ENCODE assay signal across 8 cellular contexts in genomic region chr5:39948867-39949468, GRCh38.
DNase-seq lines count a peak whose midpoint lies in the region; ATAC-seq, FAIRE-seq and TF ChIP-seq lines count a peak whose summit lies in the region.

No MANE protein-coding gene starts in this region.

- peaks cover 2 to 13% of the 10 kb centered on the region in 2 donors for H3K36me3 Mint-ChIP-seq in activated T-cell treated with anti-CD3 and anti-CD28 coated beads, Interleukin-2, amount 50 U/mL, for 72 hours (ENCODE audit: insufficient read depth in 2 of 2)

- POLR2A ChIA-PET in Panc1 (lab: Charles Lee) = no interaction called here

- peak; percentile 9 for DNase-seq in DMS 273 treated with DMSO at 0.1 percent for 48 hours (lab: John Stamatoyannopoulos, UW)
- peak; percentile 64 for DNase-seq in HTR-8/SVneo (ENCODE audit: insufficient read length, low spot score)
- peak; percentile 73 for DNase-seq in Panc1 (ENCODE audit: low read depth, low spot score)
- peak; percentile 67 to 72 for DNase-seq in activated T-cell treated with anti-CD3 and anti-CD28 coated beads, Interleukin-2, amount 50 U/mL, for 72 hours
- peak; percentile 34 to 81 for DNase-seq in foreskin fibroblast
- peak; percentile 84 for DNase-seq in pons (ENCODE audit: low spot score)
- DNase-seq in cerebellum (ENCODE audit: low spot score) = no peak

- no peaks in the 10 kb centered on the region for H3K36me3 ChIP-seq in Panc1 (ENCODE audit: control insufficient read depth, insufficient read depth, low read length)

- CTCF ChIA-PET in Panc1 (lab: Charles Lee) = interaction anchor here (0.7 kb wide), 1 partner anchor 537 kb away, joined by 3 read pairs; no protein-coding TSS in a partner anchor

- TF ChIP-seq CTCF in Panc1 (IDR thresholded peaks at IDR 0.05) = peak; percentile 73; the same call in 1 of the 2 replicates
- peak; percentile 57 for TF ChIP-seq CTCF in foreskin fibroblast (IDR thresholded peaks at IDR 0.05; ENCODE audit: low read depth, low read length)

- peaks cover 6% of the 10 kb centered on the region for H3K4me1 Mint-ChIP-seq in activated T-cell treated with anti-CD3 and anti-CD28 coated beads, Interleukin-2, amount 50 U/mL, for 72 hours (ENCODE audit: low read depth)

- no peaks in the 10 kb centered on the region for H3K27me3 ChIP-seq in Panc1 (ENCODE audit: control insufficient read depth, insufficient read depth, low read length)

- FAIRE-seq in HTR-8/SVneo (lab: Jason Lieb, UNC) = peak; percentile 83

- H3K4me3 ChIP-seq in Panc1 (ENCODE audit: low read depth in 2 of 2, low read length in 2 of 2) (no peak overlapping the region), foreskin fibroblast (ENCODE audit: low read depth in 1 of 2, low read length in 2 of 2) (no peak overlapping the region)

- peaks cover 2 to 4% of the 10 kb centered on the region in 2 donors for H3K9me3 Mint-ChIP-seq in activated T-cell treated with anti-CD3 and anti-CD28 coated beads, Interleukin-2, amount 50 U/mL, for 72 hours

- H3K27ac Mint-ChIP-seq in activated T-cell treated with anti-CD3 and anti-CD28 coated beads, Interleukin-2, amount 50 U/mL, for 72 hours = peak overlapping the region; percentile 6

- H3K4me1 ChIP-seq in Panc1 (ENCODE audit: control insufficient read depth, insufficient read depth, low read length) = no peaks in the 10 kb centered on the region

- H3K27me3 Mint-ChIP-seq in activated T-cell treated with anti-CD3 and anti-CD28 coated beads, Interleukin-2, amount 50 U/mL, for 72 hours (ENCODE audit: low read depth) = no peaks in the 10 kb centered on the region

- H3K4me3 Mint-ChIP-seq in activated T-cell treated with anti-CD3 and anti-CD28 coated beads, Interleukin-2, amount 50 U/mL, for 72 hours = no peak overlapping the region

- ATAC-seq in GM21447 (IDR thresholded peaks at IDR 0.05; ENCODE audit: unreplicated experiment) (peak; percentile 85), Panc1 (peak; percentile 94)
- peak; percentile 80 to 89 for ATAC-seq in activated T-cell treated with anti-CD3 and anti-CD28 coated beads, Interleukin-2, amount 50 U/mL, for 72 hours (replicated peaks in 1 of 2)

- intact Hi-C loops in Panc1 (cut with micrococcal nuclease; ENCODE audit: unreplicated experiment) = loop anchor here (1.0 to 10.0 kb wide), 3 partner anchors 364 to 788 kb away; no protein-coding TSS in a partner anchor

- in situ Hi-C loops in Panc1 (cut with HindIII; ENCODE audit: low pct_unique_long_range_greater_than_20kb, low sequenced_read_pairs) = no loop called here

- no peak overlapping the region for H3K27ac ChIP-seq in Panc1 (ENCODE audit: low read length)

- no peaks in the 10 kb centered on the region for H3K9me3 ChIP-seq in Panc1 (ENCODE audit: control insufficient read depth, insufficient read depth, low read depth, low read length)

- no TSS peak for BruUV-seq in Panc1 (replicated peaks; lab: Mats Ljungman, UMichigan)
